20 cellular contexts compared by ENCODE assay signal in genomic region chr3:14796403-14797077, GRCh38. TPM values are rescaled to one million over a fixed set of nuclear protein-coding genes. Genes with fewer than 3 reads are reported as not detected.
DNase-seq lines count a peak whose midpoint lies in the region; ATAC-seq and TF ChIP-seq lines count a peak whose summit lies in the region.
"Had no signal": no experiment of that assay in that cellular context is flagged by ENCODE, and none has a peak within 500 bp of the region (broad histone marks: within the 10 kb centered on the region; RNA-seq: fewer than 3 reads in every experiment).

No MANE protein-coding gene starts in this region.

- H3K27me3 ChIP-seq in GM23338 (ENCODE audit: insufficient read depth), result no peaks in the 10 kb centered on the region
- no peaks in the 10 kb centered on the region for H3K27me3 ChIP-seq in endodermal cell (ENCODE audit: control insufficient read depth, insufficient read depth, low read length, poor library complexity, severe bottlenecking)
- H3K27me3 ChIP-seq in SK-N-SH (ENCODE audit: insufficient read depth), result no peaks in the 10 kb centered on the region
- H3K27me3 ChIP-seq: Peyer's patch had no signal

- H3K4me1 ChIP-seq in GM23338 (ENCODE audit: insufficient read depth) (peaks cover 7% of the 10 kb centered on the region), endodermal cell (ENCODE audit: control insufficient read depth, insufficient read depth, low read length) (no peaks in the 10 kb centered on the region), SK-N-SH (ENCODE audit: control insufficient read depth in 1 of 2, insufficient read depth in 2 of 2, low read depth in 1 of 2, low read length in 1 of 2) (peaks cover 0 to under 1% of the 10 kb centered on the region in 2 experiments; a peak in 1 of 4 replicates)

- CTCF ChIA-PET in SK-N-SH (lab: Yijun Ruan, JAX), result interaction anchor here (1.0 to 6.6 kb wide), 3 partner anchors 11 to 117 kb away, joined by 3 to 105 read pairs (median 3); no protein-coding TSS in a partner anchor

- H3K36me3 Mint-ChIP-seq in GM23338 (ENCODE audit: low read depth) (no peaks in the 10 kb centered on the region), endodermal cell (ENCODE audit: low read depth) (no peaks in the 10 kb centered on the region)

- H3K27me3 Mint-ChIP-seq in GM23338 (ENCODE audit: insufficient read depth, low read depth, poor library complexity) (peaks cover 2% of the 10 kb centered on the region), endodermal cell (ENCODE audit: insufficient read depth) (peaks cover 2% of the 10 kb centered on the region)

- H2AFZ ChIP-seq in GM23338 (no peak overlapping the region), SK-N-SH (ENCODE audit: low read depth) (no peak overlapping the region)

- H3K9me3 Mint-ChIP-seq in GM23338 (no peaks in the 10 kb centered on the region; the same call in 2 of the 3 replicates), endodermal cell (peaks cover 4% of the 10 kb centered on the region)

- H3K9ac ChIP-seq in endodermal cell (ENCODE audit: extremely low read depth, low read length, poor library complexity, severe bottlenecking) (no peak overlapping the region), SK-N-SH (no peak overlapping the region)

- TF ChIP-seq RAD21 in SK-N-SH (IDR thresholded peaks at IDR 0.05; ENCODE audit: low read length), result no peak

- H3K4me3 ChIP-seq in GM23338, result no peak overlapping the region
- no peak overlapping the region for H3K4me3 ChIP-seq in endodermal cell (ENCODE audit: low read length)
- H3K4me3 ChIP-seq in SK-N-SH (ENCODE audit: low read depth in 2 of 2, low read length in 1 of 2), result no peak overlapping the region
- H3K4me3 ChIP-seq: GM12878, Peyer's patch had no signal

- no peaks in the 10 kb centered on the region for H4K20me1 ChIP-seq in GM23338 (replicated peaks; ENCODE audit: insufficient read depth)
- no peaks in the 10 kb centered on the region for H4K20me1 ChIP-seq in SK-N-SH (ENCODE audit: insufficient read depth)

- no peaks in the 10 kb centered on the region for H3K9me2 ChIP-seq in GM23338 (ENCODE audit: insufficient read depth)
- no peaks in the 10 kb centered on the region for H3K9me2 ChIP-seq in SK-N-SH

- no peak for TF ChIP-seq CTCF in GM23338 (conservative IDR thresholded peaks at IDR 0.05; ENCODE audit: low read depth in 2 of 2)
- no peak for TF ChIP-seq CTCF in endodermal cell (conservative IDR thresholded peaks at IDR 0.05)
- no peak for TF ChIP-seq CTCF in SK-N-SH (IDR thresholded peaks at IDR 0.05)

- peaks cover 23% of the 10 kb centered on the region for H3K4me1 Mint-ChIP-seq in GM23338
- H3K4me1 Mint-ChIP-seq in endodermal cell, result peaks cover under 1% of the 10 kb centered on the region

- WGBS in endodermal cell (ENCODE audit: insufficient coverage in 1 of 2, insufficient read length in 1 of 2), 2 experiments, result 84 to 93% methylated on average over 3 to 14 of the region's 14 CpGs
- WGBS in SK-N-SH (ENCODE audit: low lambda C conversion rate), result 63% methylated on average over 13 of the region's 14 CpGs

- H3K36me3 ChIP-seq in GM23338 (ENCODE audit: insufficient read depth) (no peaks in the 10 kb centered on the region), endodermal cell (ENCODE audit: control insufficient read depth, insufficient read depth, low read length) (no peaks in the 10 kb centered on the region), SK-N-SH (replicated peaks in 1 of 2; ENCODE audit: control insufficient read depth in 1 of 2, insufficient read depth in 2 of 2, low read length in 1 of 2) (no peaks in the 10 kb centered on the region)
- H3K36me3 ChIP-seq: Peyer's patch had no signal

- no peak overlapping the region for H3K27ac Mint-ChIP-seq in GM23338
- H3K27ac Mint-ChIP-seq in endodermal cell, result no peak overlapping the region

- POLR2A ChIA-PET in SK-N-SH (lab: Yijun Ruan, JAX), result no interaction called here

- H3K9me3 ChIP-seq in endodermal cell (ENCODE audit: control insufficient read depth, low read length) (no peaks in the 10 kb centered on the region), SK-N-SH (no peaks in the 10 kb centered on the region)
- H3K9me3 ChIP-seq: Peyer's patch had no signal

- H3K79me2 ChIP-seq in GM23338 (replicated peaks; ENCODE audit: insufficient read depth) (no peaks in the 10 kb centered on the region), SK-N-SH (ENCODE audit: insufficient read depth) (no peaks in the 10 kb centered on the region)

- peak; percentile 26; the same call in 2 of the 3 replicates for ATAC-seq in GM23338
- no peak for ATAC-seq in HG03280 (IDR thresholded peaks at IDR 0.05; ENCODE audit: unreplicated experiment)
- ATAC-seq: GM12878, HCT116 had no signal

- no peaks in the 10 kb centered on the region for H3F3A ChIP-seq in GM23338 (replicated peaks; ENCODE audit: low read depth)
- no peaks in the 10 kb centered on the region for H3F3A ChIP-seq in SK-N-SH (replicated peaks; ENCODE audit: insufficient read depth)

- no peak for TF ChIP-seq EP300 in SK-N-SH (IDR thresholded peaks at IDR 0.05; ENCODE audit: borderline replicate concordance in 1 of 2, low read depth in 1 of 2, low read length in 1 of 2)

- no peak overlapping the region for H3K4me2 ChIP-seq in GM23338
- no peak overlapping the region for H3K4me2 ChIP-seq in SK-N-SH

- H3K4me3 Mint-ChIP-seq in GM23338 (no peak overlapping the region), endodermal cell (no peak overlapping the region)

- DNase-seq in GM23338 (ENCODE audit: low spot score), result no peak
- peak; percentile 37 for DNase-seq in OCI-M1 (lab: John Stamatoyannopoulos, UW)
- peak; percentile 36 for DNase-seq in endodermal cell
- peak; percentile 29 for DNase-seq in posterior vena cava (ENCODE audit: low spot score)
- no peak for DNase-seq in NCI-H226
- DNase-seq in HuH-7.5 (ENCODE audit: low spot score), result no peak
- no peak for DNase-seq in SK-N-SH
- DNase-seq: C1 segment of cervical spinal cord, COR-L47, KBM-7, NCI-H1105 treated with DMSO at 0.1 percent for 48 hours, NCI-H1930, NCI-H2171, NCI-H510A treated with DMSO at 0.1 percent for 48 hours, SHP77 had no signal

- intact Hi-C loops in posterior vena cava (cut with DNase I), result loop anchor here in 1 of 2 donors (10.0 kb wide), 1 partner anchor 118 kb away; no protein-coding TSS in a partner anchor

- H3K27ac ChIP-seq in GM23338 (ENCODE audit: low read depth) (no peak overlapping the region), endodermal cell (ENCODE audit: low read depth, low read length) (no peak overlapping the region), SK-N-SH (ENCODE audit: low read depth in 2 of 2, low read length in 1 of 2) (no peak overlapping the region)
- H3K27ac ChIP-seq: HL-60, Peyer's patch had no signal

TF ChIP-seq in GM23338, 12 proteins besides CTCF, POLR2A, EP300 and RAD21 (continues in another document):
- TF ChIP-seq POLR2AphosphoS5 (IDR thresholded peaks at IDR 0.05; ENCODE audit: low read depth) (no peak), EZH2phosphoT487 (IDR thresholded peaks at IDR 0.05; ENCODE audit: unreplicated experiment) (no peak), EZH2 (IDR thresholded peaks at IDR 0.05; ENCODE audit: low read depth, unreplicated experiment) (no peak), ZNF114 (CRISPR knock-in tag; IDR thresholded peaks at IDR 0.05) (no peak), JUNB (IDR thresholded peaks at IDR 0.05; ENCODE audit: unreplicated experiment) (no peak)

TF ChIP-seq in SK-N-SH, 30 proteins besides CTCF, POLR2A, EP300 and RAD21:
- TF ChIP-seq YY1 (IDR thresholded peaks at IDR 0.05; ENCODE audit: low read depth) (no peak), NFIC (IDR thresholded peaks at IDR 0.05; ENCODE audit: borderline replicate concordance) (no peak), TCF12 (IDR thresholded peaks at IDR 0.05) (no peak), EZH2phosphoT487 (IDR thresholded peaks at IDR 0.05; ENCODE audit: borderline replicate concordance, low read depth) (no peak), TEAD4 (IDR thresholded peaks at IDR 0.05; ENCODE audit: borderline replicate concordance, insufficient read depth) (no peak), MAX (IDR thresholded peaks at IDR 0.05; ENCODE audit: low read depth) (no peak), SMC3 (IDR thresholded peaks at IDR 0.05; ENCODE audit: low read depth, low read length) (no peak)
TF ChIP-seq in SK-N-SH: peak in this region for 0.

RNA-seq across cellular contexts. Expression of gene FGD5, which starts 22.2 kb away (rescaled TPM):
- 12.2 and 19.0 TPM in 2 replicates for total RNA-seq in GM23338 (2014; rRNA removed; shearing (Covaris generic))
- polyA plus RNA-seq in GM23338 (2016; fragmentation: Nextera tagmentation; extraction: Ambion mirVana) (6.9 and 7.4 TPM in 2 replicates), SK-N-SH (2012; rRNA removed) (not detected in 2 replicates)
- total RNA-seq in endodermal cell (10 to 100 TPM; 15.3 to 17.0 TPM), posterior vena cava (10 to 100 TPM; 34.7 to 35.4 TPM)
- 3.0 TPM for polyA plus RNA-seq in endodermal cell (2013, experiment 1 of 2)
- 2.2 TPM for polyA plus RNA-seq in endodermal cell (2013, experiment 2 of 2)
- 0.01 TPM in 1 of 2 replicates, not detected in the other for polyA plus RNA-seq in SK-N-SH (2012; cell fraction: cytosol; rRNA removed)
- not detected in 2 replicates for polyA plus RNA-seq in SK-N-SH (2012; cell fraction: nucleus; rRNA removed)

Comparison
In these comparisons a context has a peak if more than half of its experiments do, and no peak if none do; other contexts are left out.
1. DNase-seq: peak in OCI-M1 (single experiment), endodermal cell (single experiment) and posterior vena cava (single experiment); none in GM23338 (single experiment), NCI-H226 (single experiment), HuH-7.5 (single experiment) and SK-N-SH (single experiment).